1 cellular context compared by ENCODE assay signal in genomic region chr1:94725566-94725965, GRCh38.
TF ChIP-seq lines count a peak whose summit lies in the region.

No MANE protein-coding gene starts in this region.

TF ChIP-seq in IMR-90, 13 proteins besides CTCF, POLR2A, EP300 and RAD21:
- TF ChIP-seq RCOR1 (IDR thresholded peaks at IDR 0.05; ENCODE audit: insufficient replicate concordance, low read length) (no peak), CEBPB (IDR thresholded peaks at IDR 0.05; ENCODE audit: low read depth, low read length) (no peak), MXI1 (IDR thresholded peaks at IDR 0.05; ENCODE audit: borderline replicate concordance, low read depth, low read length) (no peak), ELK1 (IDR thresholded peaks at IDR 0.05; ENCODE audit: borderline replicate concordance, low read depth, low read length) (no peak), FOS (IDR thresholded peaks at IDR 0.05; ENCODE audit: low read depth, low read length) (no peak), NFE2L2 (IDR thresholded peaks at IDR 0.05; ENCODE audit: low read depth, low read length) (no peak), MAFK (IDR thresholded peaks at IDR 0.05; ENCODE audit: low read depth, low read length) (no peak), USF2 (IDR thresholded peaks at IDR 0.05; ENCODE audit: low read depth, low read length) (no peak), CHD1 (IDR thresholded peaks at IDR 0.05; ENCODE audit: low read depth, low read length) (no peak), RFX5 (IDR thresholded peaks at IDR 0.05; ENCODE audit: low read depth, low read length) (no peak), MAZ (IDR thresholded peaks at IDR 0.05; ENCODE audit: borderline replicate concordance, low read depth, low read length) (no peak), SMC3 (IDR thresholded peaks at IDR 0.05; ENCODE audit: low read depth, low read length) (no peak), BHLHE40 (IDR thresholded peaks at IDR 0.05; ENCODE audit: low read depth, low read length) (no peak)
TF ChIP-seq in IMR-90: peak in this region for 0.
